In genomic region chr2:226581004-226581403, GRCh38 we compare ENCODE assay signal across 21 cellular contexts.
DNase-seq lines count a peak whose midpoint lies in the region; ATAC-seq and TF ChIP-seq lines count a peak whose summit lies in the region.
"Had no signal": no experiment of that assay in that cellular context is flagged by ENCODE, and none has a peak within 500 bp of the region (broad histone marks: within the 10 kb centered on the region; RNA-seq: fewer than 3 reads in every experiment).

No MANE protein-coding gene starts in this region.

- H3K4me1 Mint-ChIP-seq in activated CD8-positive, alpha-beta T cell treated with anti-CD3 and anti-CD28 coated beads, Interleukin-2, amount 10 ng/mL, durations not matched to agents 7 days and 5 days (ENCODE audit: low read depth), result no peaks in the 10 kb centered on the region
- H3K4me1 Mint-ChIP-seq: activated naive CD8-positive, alpha-beta T cell treated with anti-CD3 and anti-CD28 coated beads, Interleukin-2, amount 10 ng/mL, durations not matched to agents 7 days and 5 days; T-cell had no signal

- H4K8ac ChIP-seq in IMR-90 (ENCODE audit: low read depth in 2 of 2, low read length in 2 of 2) (peak overlapping the region; percentile 15 to 57; a peak in 3 of 4 replicates), mesenchymal stem cell (ENCODE audit: low read length) (no peak overlapping the region)

- H2BK5ac ChIP-seq in IMR-90 (ENCODE audit: low read depth, low read length, poor library complexity, severe bottlenecking) (peak overlapping the region; percentile 33), mesenchymal stem cell (ENCODE audit: low read depth, low read length, poor library complexity, severe bottlenecking) (no peak overlapping the region)

- H3K4ac ChIP-seq in IMR-90 (ENCODE audit: low read depth, low read length) (peak overlapping the region; percentile 81), mesenchymal stem cell (ENCODE audit: low read depth in 1 of 2, low read length in 2 of 2) (no peak overlapping the region)

- no peak overlapping the region for H3K4me3 Mint-ChIP-seq in activated CD8-positive, alpha-beta T cell treated with anti-CD3 and anti-CD28 coated beads, Interleukin-2, amount 10 ng/mL, durations not matched to agents 7 days and 5 days
- H3K4me3 Mint-ChIP-seq: activated CD4-positive, alpha-beta memory T cell treated with anti-CD3 and anti-CD28 coated beads for 36 hours; activated naive CD8-positive, alpha-beta T cell treated with anti-CD3 and anti-CD28 coated beads, Interleukin-2, amount 10 ng/mL, durations not matched to agents 7 days and 5 days; T-cell had no signal

- H3K4me1 ChIP-seq in IMR-90 (ENCODE audit: control insufficient read depth, insufficient read depth, low read length) (peaks cover 24% of the 10 kb centered on the region; the same call in 1 of the 2 replicates), mesenchymal stem cell (ENCODE audit: control insufficient read depth, insufficient read depth, low read depth, low read length) (peaks cover 5% of the 10 kb centered on the region), gastrocnemius medialis (peaks cover 5 to 8% of the 10 kb centered on the region in 2 donors)

- in situ Hi-C loops in IMR-90 (cut with MboI; ENCODE audit: low sequenced_read_pairs), result no loop called here
- in situ Hi-C loops in gastrocnemius medialis (cut with MboI; ENCODE audit: low sequenced_read_pairs in 4 of 4), result no loop called here

- no peak overlapping the region for H2BK12ac ChIP-seq in mesenchymal stem cell (ENCODE audit: low read length in 2 of 2)

- peaks cover 16% of the 10 kb centered on the region for H3K27me3 Mint-ChIP-seq in activated CD8-positive, alpha-beta T cell treated with anti-CD3 and anti-CD28 coated beads, Interleukin-2, amount 10 ng/mL, durations not matched to agents 7 days and 5 days (ENCODE audit: low read depth)

- TF ChIP-seq RAD21 in IMR-90 (IDR thresholded peaks at IDR 0.05; ENCODE audit: low read length), result no peak

- peak overlapping the region; percentile 70 for H2AFZ ChIP-seq in IMR-90 (replicated peaks; ENCODE audit: low read length, poor library complexity)
- no peak overlapping the region for H2AFZ ChIP-seq in mesenchymal stem cell (ENCODE audit: low read depth, low read length)

- H2BK15ac ChIP-seq in IMR-90 (ENCODE audit: low read depth, low read length), result peak overlapping the region; percentile 54
- H2BK15ac ChIP-seq in mesenchymal stem cell (ENCODE audit: low read depth, poor library complexity, severe bottlenecking), result no peak overlapping the region

- no peak for ATAC-seq in IMR-90 (ENCODE audit: low read depth)
- no peak for ATAC-seq in gastrocnemius medialis
- ATAC-seq in activated CD8-positive, alpha-beta T cell treated with anti-CD3 and anti-CD28 coated beads, Interleukin-2, amount 10 ng/mL, durations not matched to agents 7 days and 5 days, result no peak
- ATAC-seq in GM19463 (IDR thresholded peaks at IDR 0.05; ENCODE audit: unreplicated experiment), result no peak
- ATAC-seq: T-cell had no signal

- peak overlapping the region; percentile 73; the same call in 1 of the 2 replicates for H4K5ac ChIP-seq in IMR-90 (ENCODE audit: low read depth, low read length)

- H3K27me3 ChIP-seq in IMR-90 (ENCODE audit: control insufficient read depth, insufficient read depth, low read length), result no peaks in the 10 kb centered on the region
- H3K27me3 ChIP-seq in mesenchymal stem cell (ENCODE audit: control insufficient read depth in 1 of 2, insufficient read depth in 1 of 2, low read length in 2 of 2), result no peaks in the 10 kb centered on the region
- H3K27me3 ChIP-seq in gastrocnemius medialis, result no peaks in the 10 kb centered on the region
- H3K27me3 ChIP-seq: heart right ventricle, upper lobe of left lung had no signal

- H3K9me3 ChIP-seq in IMR-90 (ENCODE audit: control insufficient read depth, insufficient read depth, low read length) (no peaks in the 10 kb centered on the region), mesenchymal stem cell (ENCODE audit: control insufficient read depth, low read length) (no peaks in the 10 kb centered on the region), gastrocnemius medialis (no peaks in the 10 kb centered on the region)
- H3K9me3 ChIP-seq: heart right ventricle, upper lobe of left lung had no signal

- intact Hi-C loops in IMR-90 (cut with micrococcal nuclease) (loop anchor here (5.0 to 10.0 kb wide), 3 partner anchors 99 to 396 kb away; no protein-coding TSS in a partner anchor), gastrocnemius medialis (cut with DNase I; ENCODE audit: low total_unique reads) (no loop called here)

- peak overlapping the region; percentile 86 for H2BK20ac ChIP-seq in IMR-90 (ENCODE audit: low read depth, low read length)

- dilution Hi-C loops in IMR-90 (cut with HindIII; ENCODE audit: low sequenced_read_pairs, unreplicated experiment), result no loop called here

- H4K91ac ChIP-seq in IMR-90 (ENCODE audit: insufficient read depth, low read depth, low read length) (peak overlapping the region; percentile 82), mesenchymal stem cell (ENCODE audit: low read length) (no peak overlapping the region)

- H2AK5ac ChIP-seq in IMR-90 (ENCODE audit: low read depth, low read length) (peak overlapping the region; percentile 80; the same call in 1 of the 2 replicates), mesenchymal stem cell (ENCODE audit: low read length, severe bottlenecking) (peak overlapping the region; percentile 0)

- no TSS peak for BruUV-seq in IMR-90 (replicated peaks; lab: Mats Ljungman, UMichigan)

- WGBS in IMR-90 (ENCODE audit: extremely low coverage in 2 of 2, insufficient read length in 1 of 2), 2 experiments, result no CpG with 5 or more reads among the region's 2 CpGs
- WGBS in mesenchymal stem cell, result 23% methylated on average over 1 of the region's 2 CpGs

- peaks cover 11% of the 10 kb centered on the region; the same call in 1 of the 2 replicates for H3K9me1 ChIP-seq in IMR-90 (ENCODE audit: insufficient read depth, low read length)

- H2AK9ac ChIP-seq in IMR-90 (replicated peaks; ENCODE audit: low read depth, low read length, poor library complexity), result no peak overlapping the region

- H3K4me3 ChIP-seq in IMR-90 (ENCODE audit: insufficient read depth, low read depth, low read length) (no peak overlapping the region), mesenchymal stem cell (ENCODE audit: insufficient read depth in 1 of 2, low read depth in 1 of 2, low read length in 2 of 2) (no peak overlapping the region), gastrocnemius medialis (no peak overlapping the region)
- H3K4me3 ChIP-seq: heart right ventricle, upper lobe of left lung had no signal

- H3K27ac ChIP-seq in 22Rv1, result peak overlapping the region; percentile 42
- H3K27ac ChIP-seq in IMR-90 (ENCODE audit: insufficient read depth, low read length), result peak overlapping the region; percentile 11
- no peak overlapping the region for H3K27ac ChIP-seq in mesenchymal stem cell (ENCODE audit: low read length, poor library complexity, severe bottlenecking)
- H3K27ac ChIP-seq in gastrocnemius medialis, result no peak overlapping the region
- H3K27ac ChIP-seq: heart right ventricle, upper lobe of left lung had no signal

- H4K20me1 ChIP-seq in IMR-90 (ENCODE audit: insufficient read depth, low read length), result no peaks in the 10 kb centered on the region

- TF ChIP-seq CTCF in 22Rv1 (IDR thresholded peaks at IDR 0.05) (no peak), IMR-90 (conservative IDR thresholded peaks at IDR 0.05; ENCODE audit: low read depth, low read length) (no peak), gastrocnemius medialis (IDR thresholded peaks at IDR 0.05 in 4 of 5, conservative IDR thresholded peaks at IDR 0.05 in 1 of 5) (no peak)

- CTCF ChIA-PET in IMR-90 (lab: Yijun Ruan, JAX), result no interaction called here
- CTCF ChIA-PET in activated CD8-positive, alpha-beta T cell treated with anti-CD3 and anti-CD28 coated beads, Interleukin-2, amount 10 ng/mL, durations not matched to agents 7 days and 5 days (lab: Charles Lee), result no interaction called here

- H3K36me3 Mint-ChIP-seq in activated CD8-positive, alpha-beta T cell treated with anti-CD3 and anti-CD28 coated beads, Interleukin-2, amount 10 ng/mL, durations not matched to agents 7 days and 5 days (ENCODE audit: low read depth), result no peaks in the 10 kb centered on the region
- H3K36me3 Mint-ChIP-seq: activated CD4-positive, alpha-beta memory T cell treated with anti-CD3 and anti-CD28 coated beads for 36 hours; activated naive CD8-positive, alpha-beta T cell treated with anti-CD3 and anti-CD28 coated beads, Interleukin-2, amount 10 ng/mL, durations not matched to agents 7 days and 5 days; T-cell had no signal

- H3K4me2 ChIP-seq in IMR-90 (ENCODE audit: low read depth, low read length) (no peak overlapping the region), mesenchymal stem cell (ENCODE audit: low read length, poor library complexity, severe bottlenecking) (no peak overlapping the region)

- H3K9ac ChIP-seq in IMR-90 (ENCODE audit: low read depth, low read length) (no peak overlapping the region), mesenchymal stem cell (ENCODE audit: low read length) (no peak overlapping the region)

- DNase-seq in IMR-90, result no peak
- peak; percentile 11 for DNase-seq in astrocyte of the hippocampus (ENCODE audit: low read depth, low spot score)
- no peak for DNase-seq in mesenchymal stem cell
- DNase-seq in gastrocnemius medialis, result no peak
- no peak for DNase-seq in GM19240 (ENCODE audit: insufficient read length, low spot score)
- DNase-seq in activated CD8-positive, alpha-beta T cell treated with anti-CD3 and anti-CD28 coated beads, Interleukin-2, amount 10 ng/mL, durations not matched to agents 7 days and 5 days, result no peak
- DNase-seq: ACHN; activated CD4-positive, alpha-beta memory T cell treated with anti-CD3 and anti-CD28 coated beads for 36 hours; activated effector memory CD4-positive, alpha-beta T cell treated with anti-CD3 and anti-CD28 coated beads, Interleukin-2, amount 50 U/mL, for 16 hours; activated naive CD8-positive, alpha-beta T cell treated with anti-CD3 and anti-CD28 coated beads, Interleukin-2, amount 10 ng/mL, durations not matched to agents 7 days and 5 days; DND-41; left ventricle myocardium superior; NCI-H2081; NCI-H345; NCI-H774; SHP77; T-cell; upper lobe of left lung had no signal

- H3K18ac ChIP-seq in IMR-90 (ENCODE audit: low read depth, low read length), result peak overlapping the region; percentile 92; the same call in 1 of the 2 replicates
- no peak overlapping the region for H3K18ac ChIP-seq in mesenchymal stem cell (ENCODE audit: low read depth in 1 of 2, low read length in 2 of 2)

- no peak overlapping the region for H3K27ac Mint-ChIP-seq in activated CD8-positive, alpha-beta T cell treated with anti-CD3 and anti-CD28 coated beads, Interleukin-2, amount 10 ng/mL, durations not matched to agents 7 days and 5 days
- H3K27ac Mint-ChIP-seq: activated CD4-positive, alpha-beta memory T cell treated with anti-CD3 and anti-CD28 coated beads for 36 hours; activated naive CD8-positive, alpha-beta T cell treated with anti-CD3 and anti-CD28 coated beads, Interleukin-2, amount 10 ng/mL, durations not matched to agents 7 days and 5 days; T-cell had no signal

- peak overlapping the region; percentile 80 for H2BK120ac ChIP-seq in IMR-90 (ENCODE audit: low read depth, low read length)
- no peak overlapping the region for H2BK120ac ChIP-seq in mesenchymal stem cell (ENCODE audit: low read depth, low read length)

- H3K14ac ChIP-seq in IMR-90 (replicated peaks; ENCODE audit: low read depth, low read length) (peak overlapping the region; percentile 62), mesenchymal stem cell (ENCODE audit: low read length in 2 of 2) (no peak overlapping the region)

- peaks cover 0 to 15% of the 10 kb centered on the region in 2 experiments; a peak in 2 of 4 replicates for H3K79me1 ChIP-seq in IMR-90 (ENCODE audit: low read depth in 1 of 2, low read length in 2 of 2)
- H3K79me1 ChIP-seq in mesenchymal stem cell (replicated peaks; ENCODE audit: low read length, poor library complexity, severe bottlenecking), result no peaks in the 10 kb centered on the region

- H3K56ac ChIP-seq in IMR-90 (ENCODE audit: extremely low read depth, insufficient read depth, low read length), result no peak overlapping the region

- H3K23ac ChIP-seq in IMR-90 (ENCODE audit: low read depth, low read length) (peak overlapping the region; percentile 21; the same call in 1 of the 2 replicates), mesenchymal stem cell (ENCODE audit: low read length in 2 of 2) (no peak overlapping the region)

- H3K9me3 Mint-ChIP-seq in activated CD8-positive, alpha-beta T cell treated with anti-CD3 and anti-CD28 coated beads, Interleukin-2, amount 10 ng/mL, durations not matched to agents 7 days and 5 days (ENCODE audit: insufficient read depth), result no peaks in the 10 kb centered on the region
- H3K9me3 Mint-ChIP-seq: activated CD4-positive, alpha-beta memory T cell treated with anti-CD3 and anti-CD28 coated beads for 36 hours; activated naive CD8-positive, alpha-beta T cell treated with anti-CD3 and anti-CD28 coated beads, Interleukin-2, amount 10 ng/mL, durations not matched to agents 7 days and 5 days had no signal

- no peak for TF ChIP-seq POLR2A in IMR-90 (IDR thresholded peaks at IDR 0.05; ENCODE audit: low read depth, low read length)
- no peak for TF ChIP-seq POLR2A in gastrocnemius medialis (IDR thresholded peaks at IDR 0.05)

- POLR2A ChIA-PET in IMR-90 (lab: Charles Lee; ENCODE audit: unreplicated experiment), result no interaction called here
- POLR2A ChIA-PET in activated CD8-positive, alpha-beta T cell treated with anti-CD3 and anti-CD28 coated beads, Interleukin-2, amount 10 ng/mL, durations not matched to agents 7 days and 5 days (lab: Charles Lee), result no interaction called here

- H3K36me3 ChIP-seq in IMR-90 (ENCODE audit: control insufficient read depth, insufficient read depth, low read length) (no peaks in the 10 kb centered on the region), mesenchymal stem cell (ENCODE audit: control insufficient read depth in 1 of 2, insufficient read depth in 2 of 2, low read depth in 1 of 2, low read length in 2 of 2) (no peaks in the 10 kb centered on the region), gastrocnemius medialis (no peaks in the 10 kb centered on the region)
- H3K36me3 ChIP-seq: heart right ventricle, upper lobe of left lung had no signal

Comparison
In these comparisons a context has a peak if more than half of its experiments do, and no peak if none do; other contexts are left out.
1. H3K27ac ChIP-seq: peak in 22Rv1 (single experiment) and IMR-90 (single experiment); none in mesenchymal stem cell (single experiment) and gastrocnemius medialis (0 of 4).